26 cellular contexts compared by ENCODE assay signal in genomic region chr2:80328033-80328635, GRCh38. TPM values are rescaled to one million over a fixed set of nuclear protein-coding genes. Genes with fewer than 3 reads are reported as not detected.
"Had no signal": no experiment of that assay in that cellular context is flagged by ENCODE, and none has a peak within 500 bp of the region (broad histone marks: within the 10 kb centered on the region; RNA-seq: fewer than 3 reads in every experiment).

No MANE protein-coding gene starts in this region.

- H3K36me3 Mint-ChIP-seq: activated naive CD8-positive, alpha-beta T cell treated with anti-CD3 and anti-CD28 coated beads for 36 hours; naive thymus-derived CD8-positive, alpha-beta T cell had no signal

- DNase-seq: activated CD4-positive, alpha-beta T cell treated with anti-CD3 and anti-CD28 coated beads, Interleukin-2, amount 10 ng/mL, durations not matched to agents 24 days and 14 days; activated CD4-positive, CD25-positive, alpha-beta regulatory T cell; activated CD8-positive, alpha-beta memory T cell treated with anti-CD3 and anti-CD28 coated beads for 24 hours; activated naive CD8-positive, alpha-beta T cell treated with anti-CD3 and anti-CD28 coated beads for 36 hours; amygdala; body of pancreas; central memory CD4-positive, alpha-beta T cell; effector CD4-positive, alpha-beta T cell; esophagus squamous epithelium; glutamatergic neuron; left ventricle myocardium inferior; mucosa of descending colon; naive thymus-derived CD8-positive, alpha-beta T cell; nucleus accumbens; right cardiac atrium; T-helper 1 cell; T1000; upper lobe of left lung had no signal

- FAIRE-seq: endothelial cell of umbilical vein had no signal

- H3K36me3 ChIP-seq: esophagus squamous epithelium, left ventricle myocardium inferior, suprapubic skin, upper lobe of left lung had no signal

- H3K27me3 ChIP-seq: body of pancreas, upper lobe of left lung had no signal

- H3K27me3 Mint-ChIP-seq: activated CD4-positive, alpha-beta T cell treated with anti-CD3 and anti-CD28 coated beads, Interleukin-2, amount 10 ng/mL, durations not matched to agents 24 days and 14 days; stimulated activated naive CD8-positive, alpha-beta T cell treated with anti-CD3 and anti-CD28 coated beads, Interleukin-15, Interleukin-2, amounts not matched to agents 100 ng/mL and 50 ng/mL, for 24 hours had no signal

- H3K27ac Mint-ChIP-seq: activated CD4-positive, alpha-beta T cell treated with anti-CD3 and anti-CD28 coated beads, Interleukin-2, amount 10 ng/mL, durations not matched to agents 24 days and 14 days; activated naive CD8-positive, alpha-beta T cell treated with anti-CD3 and anti-CD28 coated beads for 36 hours; activated T-helper 1 cell treated with anti-CD3 and anti-CD28 coated beads, Interleukin-12 subunit alpha, Interleukin-12 subunit beta, Interleukin-2, Interleukin-4 antibody, amounts not matched to agents 30 ng/mL and 10 ng/mL and 1 ng/mL, durations not matched to agents 14 hours and 24 hours and 36 hours; naive thymus-derived CD8-positive, alpha-beta T cell; progenitor cell of endocrine pancreas; stimulated activated naive CD8-positive, alpha-beta T cell treated with anti-CD3 and anti-CD28 coated beads, Interleukin-15, Interleukin-2, amounts not matched to agents 100 ng/mL and 50 ng/mL, for 24 hours had no signal

- H3K27ac ChIP-seq: body of pancreas, coronary artery, esophagus squamous epithelium, left ventricle myocardium inferior, skin epidermis, suprapubic skin, upper lobe of left lung had no signal

- H3K4me3 Mint-ChIP-seq: activated CD4-positive, alpha-beta T cell treated with anti-CD3 and anti-CD28 coated beads, Interleukin-2, amount 10 ng/mL, durations not matched to agents 24 days and 14 days; activated naive CD8-positive, alpha-beta T cell treated with anti-CD3 and anti-CD28 coated beads for 36 hours; activated T-helper 1 cell treated with anti-CD3 and anti-CD28 coated beads, Interleukin-12 subunit alpha, Interleukin-12 subunit beta, Interleukin-2, Interleukin-4 antibody, amounts not matched to agents 30 ng/mL and 10 ng/mL and 1 ng/mL, durations not matched to agents 14 hours and 24 hours and 36 hours; naive thymus-derived CD8-positive, alpha-beta T cell; stimulated activated naive CD8-positive, alpha-beta T cell treated with anti-CD3 and anti-CD28 coated beads, Interleukin-15, Interleukin-2, amounts not matched to agents 100 ng/mL and 50 ng/mL, for 24 hours had no signal

- H3K9me3 ChIP-seq: body of pancreas, esophagus squamous epithelium, left ventricle myocardium inferior, mucosa of descending colon, suprapubic skin, upper lobe of left lung had no signal

- H3K9me3 Mint-ChIP-seq: activated CD4-positive, alpha-beta T cell treated with anti-CD3 and anti-CD28 coated beads, Interleukin-2, amount 10 ng/mL, durations not matched to agents 24 days and 14 days; activated naive CD8-positive, alpha-beta T cell treated with anti-CD3 and anti-CD28 coated beads for 36 hours; activated T-helper 1 cell treated with anti-CD3 and anti-CD28 coated beads, Interleukin-12 subunit alpha, Interleukin-12 subunit beta, Interleukin-2, Interleukin-4 antibody, amounts not matched to agents 30 ng/mL and 10 ng/mL and 1 ng/mL, durations not matched to agents 14 hours and 24 hours and 36 hours had no signal

- H3K4me3 ChIP-seq: body of pancreas, coronary artery, esophagus squamous epithelium, left ventricle myocardium inferior, mucosa of descending colon, skin epidermis, suprapubic skin, upper lobe of left lung had no signal

- H3K4me1 Mint-ChIP-seq: activated CD4-positive, alpha-beta T cell treated with anti-CD3 and anti-CD28 coated beads, Interleukin-2, amount 10 ng/mL, durations not matched to agents 24 days and 14 days; activated naive CD8-positive, alpha-beta T cell treated with anti-CD3 and anti-CD28 coated beads for 36 hours; naive thymus-derived CD8-positive, alpha-beta T cell had no signal

- H3K4me1 ChIP-seq: body of pancreas, esophagus squamous epithelium, suprapubic skin, upper lobe of left lung had no signal

RNA-seq across cellular contexts. Expression of gene LRRTM1, which starts 23.6 kb away (rescaled TPM):
- total RNA-seq: activated CD4-positive, alpha-beta T cell treated with anti-CD3 and anti-CD28 coated beads, Interleukin-2, amount 10 ng/mL, durations not matched to agents 24 days and 14 days; activated naive CD8-positive, alpha-beta T cell treated with anti-CD3 and anti-CD28 coated beads for 36 hours; activated T-helper 1 cell treated with anti-CD3 and anti-CD28 coated beads, Interleukin-12 subunit alpha, Interleukin-12 subunit beta, Interleukin-2, Interleukin-4 antibody, amounts not matched to agents 30 ng/mL and 10 ng/mL and 1 ng/mL, durations not matched to agents 14 hours and 24 hours and 36 hours; body of pancreas; endothelial cell of umbilical vein; fibroblast of villous mesenchyme; naive thymus-derived CD8-positive, alpha-beta T cell had no signal
- polyA plus RNA-seq: endothelial cell of umbilical vein; naive thymus-derived CD8-positive, alpha-beta T cell had no signal
